ENCODE assay signal across 1 cellular context in genomic region chr6:25992413-25993037, GRCh38.
TF ChIP-seq lines count a peak whose summit lies in the region.

No MANE protein-coding gene starts in this region.

TF ChIP-seq in HepG2, 621 proteins besides CTCF, POLR2A, EP300 and RAD21 (continued from another document and continues in another):
- TF ChIP-seq ARID5B (CRISPR knock-in tag; IDR thresholded peaks at IDR 0.05) (peak; percentile 71), ZNF724P (CRISPR knock-in tag; IDR thresholded peaks at IDR 0.05; ENCODE audit: borderline replicate concordance) (peak; percentile 14; the same call in 1 of the 2 replicates), DDIT3 (CRISPR knock-in tag; IDR thresholded peaks at IDR 0.05) (no peak), ZNF792 (CRISPR knock-in tag; IDR thresholded peaks at IDR 0.05) (peak; percentile 69), ZFY (CRISPR knock-in tag; IDR thresholded peaks at IDR 0.05) (peak; percentile 90), DRAP1 (CRISPR knock-in tag; IDR thresholded peaks at IDR 0.05) (no peak; the same call in 1 of the 2 replicates), ZNF614 (CRISPR knock-in tag; IDR thresholded peaks at IDR 0.05; ENCODE audit: borderline replicate concordance) (peak; percentile 88), ATF5 (CRISPR knock-in tag; IDR thresholded peaks at IDR 0.05; ENCODE audit: low read depth) (no peak; the same call in 1 of the 2 replicates), ZNF775 (CRISPR knock-in tag; IDR thresholded peaks at IDR 0.05; ENCODE audit: borderline replicate concordance) (peak; percentile 74; the same call in 1 of the 2 replicates), RCOR2 (CRISPR knock-in tag; IDR thresholded peaks at IDR 0.05) (no peak), GATAD1 (CRISPR knock-in tag; IDR thresholded peaks at IDR 0.05) (peak; percentile 12; the same call in 1 of the 2 replicates), PHF21A (CRISPR knock-in tag; IDR thresholded peaks at IDR 0.05) (peak; percentile 84), ZNF577 (CRISPR knock-in tag; IDR thresholded peaks at IDR 0.05; ENCODE audit: borderline replicate concordance, low read depth) (peak; percentile 92; the same call in 1 of the 2 replicates), ZBTB34 (CRISPR knock-in tag; IDR thresholded peaks at IDR 0.05) (0 out of 2 replicates have a peak, but pooled peaks have one; percentile 45), NRL (CRISPR knock-in tag; IDR thresholded peaks at IDR 0.05; ENCODE audit: borderline replicate concordance) (peak; percentile 75), ZNF10 (CRISPR knock-in tag; IDR thresholded peaks at IDR 0.05; ENCODE audit: borderline replicate concordance, low read depth) (no peak), POLR2G (IDR thresholded peaks at IDR 0.05; ENCODE audit: low read depth, low read length) (peak; percentile 97), PRPF4 (IDR thresholded peaks at IDR 0.05; ENCODE audit: low read depth, low read length, poor library complexity, severe bottlenecking) (no peak), ZNF563 (CRISPR knock-in tag; IDR thresholded peaks at IDR 0.05) (peak; percentile 96; the same call in 1 of the 2 replicates), ZNF615 (CRISPR knock-in tag; IDR thresholded peaks at IDR 0.05; ENCODE audit: borderline replicate concordance) (peak; percentile 17; the same call in 1 of the 2 replicates), ZNF639 (CRISPR knock-in tag; conservative IDR thresholded peaks at IDR 0.05) (0 out of 2 replicates have a peak, but pooled peaks have one; percentile 69), BCL3 (CRISPR knock-in tag; IDR thresholded peaks at IDR 0.05) (peak; percentile 93; the same call in 1 of the 2 replicates), ASH2L (IDR thresholded peaks at IDR 0.05; ENCODE audit: insufficient read length, low read depth, low read length) (peak; percentile 83), ISL2 (CRISPR knock-in tag; IDR thresholded peaks at IDR 0.05) (peak; percentile 79), ZNF550 (CRISPR knock-in tag; IDR thresholded peaks at IDR 0.05; ENCODE audit: borderline replicate concordance) (no peak), CREBL2 (CRISPR knock-in tag; IDR thresholded peaks at IDR 0.05; ENCODE audit: borderline replicate concordance) (peak; percentile 91; the same call in 1 of the 2 replicates), ZNF343 (CRISPR knock-in tag; IDR thresholded peaks at IDR 0.05) (peak; percentile 88; the same call in 1 of the 2 replicates), ZEB1 (IDR thresholded peaks at IDR 0.05; ENCODE audit: insufficient replicate concordance, low read depth) (peak; percentile 70), ATAD3A (CRISPR knock-in tag; IDR thresholded peaks at IDR 0.05) (no peak)
- TF ChIP-seq, protein P1, sequence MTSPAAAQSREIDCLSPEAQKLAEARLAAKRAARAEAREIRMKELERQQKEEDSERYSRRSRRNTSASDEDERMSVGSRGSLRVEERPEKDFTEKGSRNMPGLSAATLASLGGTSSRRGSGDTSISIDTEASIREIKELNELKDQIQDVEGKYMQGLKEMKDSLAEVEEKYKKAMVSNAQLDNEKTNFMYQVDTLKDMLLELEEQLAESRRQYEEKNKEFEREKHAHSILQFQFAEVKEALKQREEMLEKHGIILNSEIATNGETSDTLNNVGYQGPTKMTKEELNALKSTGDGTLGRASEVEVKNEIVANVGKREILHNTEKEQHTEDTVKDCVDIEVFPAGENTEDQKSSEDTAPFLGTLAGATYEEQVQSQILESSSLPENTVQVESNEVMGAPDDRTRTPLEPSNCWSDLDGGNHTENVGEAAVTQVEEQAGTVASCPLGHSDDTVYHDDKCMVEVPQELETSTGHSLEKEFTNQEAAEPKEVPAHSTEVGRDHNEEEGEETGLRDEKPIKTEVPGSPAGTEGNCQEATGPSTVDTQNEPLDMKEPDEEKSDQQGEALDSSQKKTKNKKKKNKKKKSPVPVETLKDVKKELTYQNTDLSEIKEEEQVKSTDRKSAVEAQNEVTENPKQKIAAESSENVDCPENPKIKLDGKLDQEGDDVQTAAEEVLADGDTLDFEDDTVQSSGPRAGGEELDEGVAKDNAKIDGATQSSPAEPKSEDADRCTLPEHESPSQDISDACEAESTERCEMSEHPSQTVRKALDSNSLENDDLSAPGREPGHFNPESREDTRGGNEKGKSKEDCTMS (CRISPR knock-in tag; conservative IDR thresholded peaks at IDR 0.05): no peak
- TF ChIP-seq, protein P2, sequence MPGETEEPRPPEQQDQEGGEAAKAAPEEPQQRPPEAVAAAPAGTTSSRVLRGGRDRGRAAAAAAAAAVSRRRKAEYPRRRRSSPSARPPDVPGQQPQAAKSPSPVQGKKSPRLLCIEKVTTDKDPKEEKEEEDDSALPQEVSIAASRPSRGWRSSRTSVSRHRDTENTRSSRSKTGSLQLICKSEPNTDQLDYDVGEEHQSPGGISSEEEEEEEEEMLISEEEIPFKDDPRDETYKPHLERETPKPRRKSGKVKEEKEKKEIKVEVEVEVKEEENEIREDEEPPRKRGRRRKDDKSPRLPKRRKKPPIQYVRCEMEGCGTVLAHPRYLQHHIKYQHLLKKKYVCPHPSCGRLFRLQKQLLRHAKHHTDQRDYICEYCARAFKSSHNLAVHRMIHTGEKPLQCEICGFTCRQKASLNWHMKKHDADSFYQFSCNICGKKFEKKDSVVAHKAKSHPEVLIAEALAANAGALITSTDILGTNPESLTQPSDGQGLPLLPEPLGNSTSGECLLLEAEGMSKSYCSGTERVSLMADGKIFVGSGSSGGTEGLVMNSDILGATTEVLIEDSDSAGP (CRISPR knock-in tag; IDR thresholded peaks at IDR 0.05; ENCODE audit: borderline replicate concordance): peak; percentile 96
- TF ChIP-seq, protein P3, sequence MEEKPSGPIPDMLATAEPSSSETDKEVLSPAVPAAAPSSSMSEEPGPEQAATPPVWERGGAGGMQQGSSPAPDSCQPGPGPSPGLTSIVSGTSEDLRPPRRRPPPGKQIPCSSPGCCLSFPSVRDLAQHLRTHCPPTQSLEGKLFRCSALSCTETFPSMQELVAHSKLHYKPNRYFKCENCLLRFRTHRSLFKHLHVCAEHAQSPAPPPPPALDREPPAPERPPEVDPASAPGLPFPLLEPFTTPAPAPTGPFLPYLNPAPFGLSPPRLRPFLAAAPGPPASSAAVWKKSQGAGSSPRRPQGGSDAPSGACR (CRISPR knock-in tag; IDR thresholded peaks at IDR 0.05): peak; percentile 82; the same call in 1 of the 2 replicates
- TF ChIP-seq, protein P4, sequence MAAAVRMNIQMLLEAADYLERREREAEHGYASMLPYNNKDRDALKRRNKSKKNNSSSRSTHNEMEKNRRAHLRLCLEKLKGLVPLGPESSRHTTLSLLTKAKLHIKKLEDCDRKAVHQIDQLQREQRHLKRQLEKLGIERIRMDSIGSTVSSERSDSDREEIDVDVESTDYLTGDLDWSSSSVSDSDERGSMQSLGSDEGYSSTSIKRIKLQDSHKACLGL (CRISPR knock-in tag; IDR thresholded peaks at IDR 0.05): no peak; the same call in 1 of the 2 replicates
- TF ChIP-seq, protein P5, sequence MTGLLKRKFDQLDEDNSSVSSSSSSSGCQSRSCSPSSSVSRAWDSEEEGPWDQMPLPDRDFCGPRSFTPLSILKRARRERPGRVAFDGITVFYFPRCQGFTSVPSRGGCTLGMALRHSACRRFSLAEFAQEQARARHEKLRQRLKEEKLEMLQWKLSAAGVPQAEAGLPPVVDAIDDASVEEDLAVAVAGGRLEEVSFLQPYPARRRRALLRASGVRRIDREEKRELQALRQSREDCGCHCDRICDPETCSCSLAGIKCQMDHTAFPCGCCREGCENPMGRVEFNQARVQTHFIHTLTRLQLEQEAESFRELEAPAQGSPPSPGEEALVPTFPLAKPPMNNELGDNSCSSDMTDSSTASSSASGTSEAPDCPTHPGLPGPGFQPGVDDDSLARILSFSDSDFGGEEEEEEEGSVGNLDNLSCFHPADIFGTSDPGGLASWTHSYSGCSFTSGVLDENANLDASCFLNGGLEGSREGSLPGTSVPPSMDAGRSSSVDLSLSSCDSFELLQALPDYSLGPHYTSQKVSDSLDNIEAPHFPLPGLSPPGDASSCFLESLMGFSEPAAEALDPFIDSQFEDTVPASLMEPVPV (CRISPR knock-in tag; IDR thresholded peaks at IDR 0.05): peak; percentile 84
- TF ChIP-seq, protein P6, sequence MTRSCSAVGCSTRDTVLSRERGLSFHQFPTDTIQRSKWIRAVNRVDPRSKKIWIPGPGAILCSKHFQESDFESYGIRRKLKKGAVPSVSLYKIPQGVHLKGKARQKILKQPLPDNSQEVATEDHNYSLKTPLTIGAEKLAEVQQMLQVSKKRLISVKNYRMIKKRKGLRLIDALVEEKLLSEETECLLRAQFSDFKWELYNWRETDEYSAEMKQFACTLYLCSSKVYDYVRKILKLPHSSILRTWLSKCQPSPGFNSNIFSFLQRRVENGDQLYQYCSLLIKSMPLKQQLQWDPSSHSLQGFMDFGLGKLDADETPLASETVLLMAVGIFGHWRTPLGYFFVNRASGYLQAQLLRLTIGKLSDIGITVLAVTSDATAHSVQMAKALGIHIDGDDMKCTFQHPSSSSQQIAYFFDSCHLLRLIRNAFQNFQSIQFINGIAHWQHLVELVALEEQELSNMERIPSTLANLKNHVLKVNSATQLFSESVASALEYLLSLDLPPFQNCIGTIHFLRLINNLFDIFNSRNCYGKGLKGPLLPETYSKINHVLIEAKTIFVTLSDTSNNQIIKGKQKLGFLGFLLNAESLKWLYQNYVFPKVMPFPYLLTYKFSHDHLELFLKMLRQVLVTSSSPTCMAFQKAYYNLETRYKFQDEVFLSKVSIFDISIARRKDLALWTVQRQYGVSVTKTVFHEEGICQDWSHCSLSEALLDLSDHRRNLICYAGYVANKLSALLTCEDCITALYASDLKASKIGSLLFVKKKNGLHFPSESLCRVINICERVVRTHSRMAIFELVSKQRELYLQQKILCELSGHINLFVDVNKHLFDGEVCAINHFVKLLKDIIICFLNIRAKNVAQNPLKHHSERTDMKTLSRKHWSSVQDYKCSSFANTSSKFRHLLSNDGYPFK (CRISPR knock-in tag; IDR thresholded peaks at IDR 0.05; ENCODE audit: borderline replicate concordance): peak; percentile 79; the same call in 1 of the 2 replicates
